ENCODE assay signal across 1 cellular context in the genomic region with DNA sequence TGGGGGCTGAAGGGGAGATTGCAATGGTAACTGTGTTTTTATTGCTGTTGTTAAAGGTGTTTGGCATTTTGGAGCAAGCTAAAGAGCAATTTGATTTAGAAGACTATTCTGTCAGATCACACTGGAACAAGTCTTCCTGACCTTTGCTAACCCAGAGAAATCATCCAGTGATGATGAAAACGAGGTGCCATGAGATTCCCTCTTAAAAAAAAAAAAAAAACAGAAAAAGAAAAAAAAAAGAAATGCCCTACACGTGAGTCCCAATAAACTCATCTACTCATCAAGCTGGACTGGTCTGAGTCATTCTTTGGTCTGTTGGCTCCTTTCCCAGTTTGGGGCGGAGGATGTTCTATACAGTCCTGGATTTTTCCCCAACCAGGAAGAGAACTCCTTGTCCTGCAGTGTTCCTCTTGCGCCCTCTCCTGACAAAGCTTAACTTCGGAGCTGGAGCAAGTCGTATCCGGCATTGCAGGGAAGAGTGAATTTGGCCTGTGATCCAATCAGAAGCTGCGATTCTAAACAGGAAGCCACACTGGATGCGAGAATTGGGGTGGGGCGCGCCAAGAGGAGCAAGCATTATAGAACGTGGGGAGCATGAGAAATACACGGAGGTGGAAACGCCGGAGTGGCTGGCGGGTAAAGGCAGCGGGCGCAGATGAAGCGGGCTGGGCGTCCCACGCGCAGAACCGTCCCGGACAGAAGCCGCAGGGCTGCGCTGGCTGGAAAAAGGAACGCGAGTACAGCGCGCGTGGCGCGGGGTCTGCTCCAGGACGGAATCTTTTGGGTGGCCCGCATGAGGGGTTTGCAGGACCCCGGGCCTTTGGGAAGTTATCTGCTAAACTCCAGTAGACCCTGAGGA.
TF ChIP-seq lines count a peak whose summit lies in the region.

No MANE protein-coding gene starts in this region.

TF ChIP-seq in K562, 482 proteins besides CTCF, POLR2A, EP300 and RAD21 (continued from another document and continues in another):
- TF ChIP-seq, protein P1, sequence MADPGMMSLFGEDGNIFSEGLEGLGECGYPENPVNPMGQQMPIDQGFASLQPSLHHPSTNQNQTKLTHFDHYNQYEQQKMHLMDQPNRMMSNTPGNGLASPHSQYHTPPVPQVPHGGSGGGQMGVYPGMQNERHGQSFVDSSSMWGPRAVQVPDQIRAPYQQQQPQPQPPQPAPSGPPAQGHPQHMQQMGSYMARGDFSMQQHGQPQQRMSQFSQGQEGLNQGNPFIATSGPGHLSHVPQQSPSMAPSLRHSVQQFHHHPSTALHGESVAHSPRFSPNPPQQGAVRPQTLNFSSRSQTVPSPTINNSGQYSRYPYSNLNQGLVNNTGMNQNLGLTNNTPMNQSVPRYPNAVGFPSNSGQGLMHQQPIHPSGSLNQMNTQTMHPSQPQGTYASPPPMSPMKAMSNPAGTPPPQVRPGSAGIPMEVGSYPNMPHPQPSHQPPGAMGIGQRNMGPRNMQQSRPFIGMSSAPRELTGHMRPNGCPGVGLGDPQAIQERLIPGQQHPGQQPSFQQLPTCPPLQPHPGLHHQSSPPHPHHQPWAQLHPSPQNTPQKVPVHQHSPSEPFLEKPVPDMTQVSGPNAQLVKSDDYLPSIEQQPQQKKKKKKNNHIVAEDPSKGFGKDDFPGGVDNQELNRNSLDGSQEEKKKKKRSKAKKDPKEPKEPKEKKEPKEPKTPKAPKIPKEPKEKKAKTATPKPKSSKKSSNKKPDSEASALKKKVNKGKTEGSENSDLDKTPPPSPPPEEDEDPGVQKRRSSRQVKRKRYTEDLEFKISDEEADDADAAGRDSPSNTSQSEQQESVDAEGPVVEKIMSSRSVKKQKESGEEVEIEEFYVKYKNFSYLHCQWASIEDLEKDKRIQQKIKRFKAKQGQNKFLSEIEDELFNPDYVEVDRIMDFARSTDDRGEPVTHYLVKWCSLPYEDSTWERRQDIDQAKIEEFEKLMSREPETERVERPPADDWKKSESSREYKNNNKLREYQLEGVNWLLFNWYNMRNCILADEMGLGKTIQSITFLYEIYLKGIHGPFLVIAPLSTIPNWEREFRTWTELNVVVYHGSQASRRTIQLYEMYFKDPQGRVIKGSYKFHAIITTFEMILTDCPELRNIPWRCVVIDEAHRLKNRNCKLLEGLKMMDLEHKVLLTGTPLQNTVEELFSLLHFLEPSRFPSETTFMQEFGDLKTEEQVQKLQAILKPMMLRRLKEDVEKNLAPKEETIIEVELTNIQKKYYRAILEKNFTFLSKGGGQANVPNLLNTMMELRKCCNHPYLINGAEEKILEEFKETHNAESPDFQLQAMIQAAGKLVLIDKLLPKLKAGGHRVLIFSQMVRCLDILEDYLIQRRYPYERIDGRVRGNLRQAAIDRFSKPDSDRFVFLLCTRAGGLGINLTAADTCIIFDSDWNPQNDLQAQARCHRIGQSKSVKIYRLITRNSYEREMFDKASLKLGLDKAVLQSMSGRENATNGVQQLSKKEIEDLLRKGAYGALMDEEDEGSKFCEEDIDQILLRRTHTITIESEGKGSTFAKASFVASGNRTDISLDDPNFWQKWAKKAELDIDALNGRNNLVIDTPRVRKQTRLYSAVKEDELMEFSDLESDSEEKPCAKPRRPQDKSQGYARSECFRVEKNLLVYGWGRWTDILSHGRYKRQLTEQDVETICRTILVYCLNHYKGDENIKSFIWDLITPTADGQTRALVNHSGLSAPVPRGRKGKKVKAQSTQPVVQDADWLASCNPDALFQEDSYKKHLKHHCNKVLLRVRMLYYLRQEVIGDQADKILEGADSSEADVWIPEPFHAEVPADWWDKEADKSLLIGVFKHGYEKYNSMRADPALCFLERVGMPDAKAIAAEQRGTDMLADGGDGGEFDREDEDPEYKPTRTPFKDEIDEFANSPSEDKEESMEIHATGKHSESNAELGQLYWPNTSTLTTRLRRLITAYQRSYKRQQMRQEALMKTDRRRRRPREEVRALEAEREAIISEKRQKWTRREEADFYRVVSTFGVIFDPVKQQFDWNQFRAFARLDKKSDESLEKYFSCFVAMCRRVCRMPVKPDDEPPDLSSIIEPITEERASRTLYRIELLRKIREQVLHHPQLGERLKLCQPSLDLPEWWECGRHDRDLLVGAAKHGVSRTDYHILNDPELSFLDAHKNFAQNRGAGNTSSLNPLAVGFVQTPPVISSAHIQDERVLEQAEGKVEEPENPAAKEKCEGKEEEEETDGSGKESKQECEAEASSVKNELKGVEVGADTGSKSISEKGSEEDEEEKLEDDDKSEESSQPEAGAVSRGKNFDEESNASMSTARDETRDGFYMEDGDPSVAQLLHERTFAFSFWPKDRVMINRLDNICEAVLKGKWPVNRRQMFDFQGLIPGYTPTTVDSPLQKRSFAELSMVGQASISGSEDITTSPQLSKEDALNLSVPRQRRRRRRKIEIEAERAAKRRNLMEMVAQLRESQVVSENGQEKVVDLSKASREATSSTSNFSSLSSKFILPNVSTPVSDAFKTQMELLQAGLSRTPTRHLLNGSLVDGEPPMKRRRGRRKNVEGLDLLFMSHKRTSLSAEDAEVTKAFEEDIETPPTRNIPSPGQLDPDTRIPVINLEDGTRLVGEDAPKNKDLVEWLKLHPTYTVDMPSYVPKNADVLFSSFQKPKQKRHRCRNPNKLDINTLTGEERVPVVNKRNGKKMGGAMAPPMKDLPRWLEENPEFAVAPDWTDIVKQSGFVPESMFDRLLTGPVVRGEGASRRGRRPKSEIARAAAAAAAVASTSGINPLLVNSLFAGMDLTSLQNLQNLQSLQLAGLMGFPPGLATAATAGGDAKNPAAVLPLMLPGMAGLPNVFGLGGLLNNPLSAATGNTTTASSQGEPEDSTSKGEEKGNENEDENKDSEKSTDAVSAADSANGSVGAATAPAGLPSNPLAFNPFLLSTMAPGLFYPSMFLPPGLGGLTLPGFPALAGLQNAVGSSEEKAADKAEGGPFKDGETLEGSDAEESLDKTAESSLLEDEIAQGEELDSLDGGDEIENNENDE (IDR thresholded peaks at IDR 0.05; ENCODE audit: low read depth, low read length): no peak
- TF ChIP-seq TRIM28 (IDR thresholded peaks at IDR 0.05): 0 out of 2 replicates have a peak, but pooled peaks have one; percentile 16
- peak; percentile 49; the same call in 1 of the 2 replicates for TF ChIP-seq KDM2B (CRISPR knock-in tag; IDR thresholded peaks at IDR 0.05)
- no peak for TF ChIP-seq ATF1 (CRISPR knock-in tag; IDR thresholded peaks at IDR 0.05)
- TF ChIP-seq ATF1 (tag; IDR thresholded peaks at IDR 0.05): peak; percentile 57
- TF ChIP-seq, protein P2, sequence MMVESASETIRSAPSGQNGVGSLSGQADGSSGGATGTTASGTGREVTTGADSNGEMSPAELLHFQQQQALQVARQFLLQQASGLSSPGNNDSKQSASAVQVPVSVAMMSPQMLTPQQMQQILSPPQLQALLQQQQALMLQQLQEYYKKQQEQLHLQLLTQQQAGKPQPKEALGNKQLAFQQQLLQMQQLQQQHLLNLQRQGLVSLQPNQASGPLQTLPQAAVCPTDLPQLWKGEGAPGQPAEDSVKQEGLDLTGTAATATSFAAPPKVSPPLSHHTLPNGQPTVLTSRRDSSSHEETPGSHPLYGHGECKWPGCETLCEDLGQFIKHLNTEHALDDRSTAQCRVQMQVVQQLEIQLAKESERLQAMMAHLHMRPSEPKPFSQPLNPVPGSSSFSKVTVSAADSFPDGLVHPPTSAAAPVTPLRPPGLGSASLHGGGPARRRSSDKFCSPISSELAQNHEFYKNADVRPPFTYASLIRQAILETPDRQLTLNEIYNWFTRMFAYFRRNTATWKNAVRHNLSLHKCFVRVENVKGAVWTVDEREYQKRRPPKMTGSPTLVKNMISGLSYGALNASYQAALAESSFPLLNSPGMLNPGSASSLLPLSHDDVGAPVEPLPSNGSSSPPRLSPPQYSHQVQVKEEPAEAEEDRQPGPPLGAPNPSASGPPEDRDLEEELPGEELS (CRISPR knock-in tag; IDR thresholded peaks at IDR 0.05; ENCODE audit: borderline replicate concordance): no peak
- no peak for TF ChIP-seq ZKSCAN3 (CRISPR knock-in tag; IDR thresholded peaks at IDR 0.05)
- TF ChIP-seq ARID2 (IDR thresholded peaks at IDR 0.05): peak; percentile 94
- peak; percentile 67 for TF ChIP-seq MEIS2 (IDR thresholded peaks at IDR 0.05; ENCODE audit: partially characterized antibody)
- peak; percentile 45 for TF ChIP-seq TEAD4 (IDR thresholded peaks at IDR 0.05; ENCODE audit: low read length)
- TF ChIP-seq TEAD4 (CRISPR knock-in tag; IDR thresholded peaks at IDR 0.05; ENCODE audit: borderline replicate concordance): no peak
- 0 out of 2 replicates have a peak, but pooled peaks have one; percentile 26 for TF ChIP-seq FOXJ2 (tag; IDR thresholded peaks at IDR 0.05)
- peak; percentile 49 for TF ChIP-seq FOS (IDR thresholded peaks at IDR 0.05; ENCODE audit: extremely low read depth, insufficient read length)
- TF ChIP-seq, protein P3, sequence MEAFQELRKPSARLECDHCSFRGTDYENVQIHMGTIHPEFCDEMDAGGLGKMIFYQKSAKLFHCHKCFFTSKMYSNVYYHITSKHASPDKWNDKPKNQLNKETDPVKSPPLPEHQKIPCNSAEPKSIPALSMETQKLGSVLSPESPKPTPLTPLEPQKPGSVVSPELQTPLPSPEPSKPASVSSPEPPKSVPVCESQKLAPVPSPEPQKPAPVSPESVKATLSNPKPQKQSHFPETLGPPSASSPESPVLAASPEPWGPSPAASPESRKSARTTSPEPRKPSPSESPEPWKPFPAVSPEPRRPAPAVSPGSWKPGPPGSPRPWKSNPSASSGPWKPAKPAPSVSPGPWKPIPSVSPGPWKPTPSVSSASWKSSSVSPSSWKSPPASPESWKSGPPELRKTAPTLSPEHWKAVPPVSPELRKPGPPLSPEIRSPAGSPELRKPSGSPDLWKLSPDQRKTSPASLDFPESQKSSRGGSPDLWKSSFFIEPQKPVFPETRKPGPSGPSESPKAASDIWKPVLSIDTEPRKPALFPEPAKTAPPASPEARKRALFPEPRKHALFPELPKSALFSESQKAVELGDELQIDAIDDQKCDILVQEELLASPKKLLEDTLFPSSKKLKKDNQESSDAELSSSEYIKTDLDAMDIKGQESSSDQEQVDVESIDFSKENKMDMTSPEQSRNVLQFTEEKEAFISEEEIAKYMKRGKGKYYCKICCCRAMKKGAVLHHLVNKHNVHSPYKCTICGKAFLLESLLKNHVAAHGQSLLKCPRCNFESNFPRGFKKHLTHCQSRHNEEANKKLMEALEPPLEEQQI (IDR thresholded peaks at IDR 0.05): 0 out of 2 replicates have a peak, but pooled peaks have one; percentile 15
- TF ChIP-seq CREM (IDR thresholded peaks at IDR 0.05; ENCODE audit: low read depth): peak; percentile 57
- TF ChIP-seq SMC3 (conservative IDR thresholded peaks at IDR 0.05; ENCODE audit: insufficient read depth, low read depth, low read length): peak; percentile 96
- TF ChIP-seq LCOR (CRISPR knock-in tag; IDR thresholded peaks at IDR 0.05): peak; percentile 95
- peak; percentile 82; the same call in 1 of the 2 replicates for TF ChIP-seq STAG1 (CRISPR knock-in tag; IDR thresholded peaks at IDR 0.05; ENCODE audit: borderline replicate concordance)
- TF ChIP-seq NFRKB (IDR thresholded peaks at IDR 0.05; ENCODE audit: low read depth): 0 out of 2 replicates have a peak, but pooled peaks have one; percentile 14
- TF ChIP-seq CC2D1A (IDR thresholded peaks at IDR 0.05): peak; percentile 94
- TF ChIP-seq CTBP1 (IDR thresholded peaks at IDR 0.05; ENCODE audit: borderline replicate concordance): peak; percentile 94
- TF ChIP-seq MYC (IDR thresholded peaks at IDR 0.05; ENCODE audit: low read depth, low read length): peak; percentile 61; the same call in 1 of the 2 replicates
- TF ChIP-seq MYC (CRISPR knock-in tag; IDR thresholded peaks at IDR 0.05; ENCODE audit: borderline replicate concordance, low read depth): no peak; the same call in 1 of the 2 replicates
- 0 out of 2 replicates have a peak, but pooled peaks have one; percentile 43 for TF ChIP-seq MYNN (IDR thresholded peaks at IDR 0.05)
- TF ChIP-seq MYNN (CRISPR knock-in tag; IDR thresholded peaks at IDR 0.05): no peak
- peak; percentile 69 for TF ChIP-seq C11orf30 (IDR thresholded peaks at IDR 0.05; ENCODE audit: low read depth)
- peak; percentile 97 for TF ChIP-seq ELF1 (tag; IDR thresholded peaks at IDR 0.05)
- TF ChIP-seq, protein P4, sequence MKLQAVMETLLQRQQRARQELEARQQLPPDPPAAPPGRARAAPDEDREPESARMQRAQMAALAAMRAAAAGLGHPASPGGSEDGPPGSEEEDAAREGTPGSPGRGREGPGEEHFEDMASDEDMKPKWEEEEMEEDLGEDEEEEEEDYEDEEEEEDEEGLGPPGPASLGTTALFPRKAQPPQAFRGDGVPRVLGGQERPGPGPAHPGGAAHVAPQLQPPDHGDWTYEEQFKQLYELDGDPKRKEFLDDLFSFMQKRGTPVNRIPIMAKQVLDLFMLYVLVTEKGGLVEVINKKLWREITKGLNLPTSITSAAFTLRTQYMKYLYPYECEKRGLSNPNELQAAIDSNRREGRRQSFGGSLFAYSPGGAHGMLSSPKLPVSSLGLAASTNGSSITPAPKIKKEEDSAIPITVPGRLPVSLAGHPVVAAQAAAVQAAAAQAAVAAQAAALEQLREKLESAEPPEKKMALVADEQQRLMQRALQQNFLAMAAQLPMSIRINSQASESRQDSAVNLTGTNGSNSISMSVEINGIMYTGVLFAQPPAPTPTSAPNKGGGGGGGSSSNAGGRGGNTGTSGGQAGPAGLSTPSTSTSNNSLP (IDR thresholded peaks at IDR 0.05; ENCODE audit: borderline replicate concordance, low read depth, low read length): no peak
- peak; percentile 46; the same call in 1 of the 2 replicates for TF ChIP-seq PHF8 (IDR thresholded peaks at IDR 0.05; ENCODE audit: borderline replicate concordance, low read length)
- TF ChIP-seq GATAD2B (IDR thresholded peaks at IDR 0.05; ENCODE audit: borderline replicate concordance): 0 out of 2 replicates have a peak, but pooled peaks have one; percentile 28
- TF ChIP-seq HLTF (IDR thresholded peaks at IDR 0.05): peak; percentile 84
- TF ChIP-seq XRCC3 (IDR thresholded peaks at IDR 0.05): no peak
- TF ChIP-seq, protein P5, sequence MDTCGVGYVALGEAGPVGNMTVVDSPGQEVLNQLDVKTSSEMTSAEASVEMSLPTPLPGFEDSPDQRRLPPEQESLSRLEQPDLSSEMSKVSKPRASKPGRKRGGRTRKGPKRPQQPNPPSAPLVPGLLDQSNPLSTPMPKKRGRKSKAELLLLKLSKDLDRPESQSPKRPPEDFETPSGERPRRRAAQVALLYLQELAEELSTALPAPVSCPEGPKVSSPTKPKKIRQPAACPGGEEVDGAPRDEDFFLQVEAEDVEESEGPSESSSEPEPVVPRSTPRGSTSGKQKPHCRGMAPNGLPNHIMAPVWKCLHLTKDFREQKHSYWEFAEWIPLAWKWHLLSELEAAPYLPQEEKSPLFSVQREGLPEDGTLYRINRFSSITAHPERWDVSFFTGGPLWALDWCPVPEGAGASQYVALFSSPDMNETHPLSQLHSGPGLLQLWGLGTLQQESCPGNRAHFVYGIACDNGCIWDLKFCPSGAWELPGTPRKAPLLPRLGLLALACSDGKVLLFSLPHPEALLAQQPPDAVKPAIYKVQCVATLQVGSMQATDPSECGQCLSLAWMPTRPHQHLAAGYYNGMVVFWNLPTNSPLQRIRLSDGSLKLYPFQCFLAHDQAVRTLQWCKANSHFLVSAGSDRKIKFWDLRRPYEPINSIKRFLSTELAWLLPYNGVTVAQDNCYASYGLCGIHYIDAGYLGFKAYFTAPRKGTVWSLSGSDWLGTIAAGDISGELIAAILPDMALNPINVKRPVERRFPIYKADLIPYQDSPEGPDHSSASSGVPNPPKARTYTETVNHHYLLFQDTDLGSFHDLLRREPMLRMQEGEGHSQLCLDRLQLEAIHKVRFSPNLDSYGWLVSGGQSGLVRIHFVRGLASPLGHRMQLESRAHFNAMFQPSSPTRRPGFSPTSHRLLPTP (IDR thresholded peaks at IDR 0.05; ENCODE audit: borderline replicate concordance, extremely low read depth, insufficient read length): no peak
- peak; percentile 98 for TF ChIP-seq BHLHE40 (IDR thresholded peaks at IDR 0.05; ENCODE audit: low read length)
- no peak for TF ChIP-seq ZNF551 (CRISPR knock-in tag; IDR thresholded peaks at IDR 0.05)
